8 cellular contexts compared by ENCODE assay signal in genomic region chr5:173973614-173973969, GRCh38.
DNase-seq lines count a peak whose midpoint lies in the region; ATAC-seq lines count a peak whose summit lies in the region.

No MANE protein-coding gene starts in this region.

- H3K27ac Mint-ChIP-seq in stimulated activated naive CD8-positive, alpha-beta T cell treated with anti-CD3 and anti-CD28 coated beads, Interleukin-15, Interleukin-2, amounts not matched to agents 100 ng/mL and 50 ng/mL, for 24 hours: no peak overlapping the region

- H3K9me3 Mint-ChIP-seq in stimulated activated naive CD8-positive, alpha-beta T cell treated with anti-CD3 and anti-CD28 coated beads, Interleukin-15, Interleukin-2, amounts not matched to agents 100 ng/mL and 50 ng/mL, for 24 hours: no peaks in the 10 kb centered on the region

- ATAC-seq in HG03460 (IDR thresholded peaks at IDR 0.05; ENCODE audit: unreplicated experiment): peak; percentile 13

- peaks cover 14% of the 10 kb centered on the region for H3K27me3 Mint-ChIP-seq in stimulated activated naive CD8-positive, alpha-beta T cell treated with anti-CD3 and anti-CD28 coated beads, Interleukin-15, Interleukin-2, amounts not matched to agents 100 ng/mL and 50 ng/mL, for 24 hours

- peaks cover 9% of the 10 kb centered on the region for H3K4me1 Mint-ChIP-seq in stimulated activated naive CD8-positive, alpha-beta T cell treated with anti-CD3 and anti-CD28 coated beads, Interleukin-15, Interleukin-2, amounts not matched to agents 100 ng/mL and 50 ng/mL, for 24 hours (ENCODE audit: low read depth)

- no peaks in the 10 kb centered on the region for H3K36me3 Mint-ChIP-seq in stimulated activated naive CD8-positive, alpha-beta T cell treated with anti-CD3 and anti-CD28 coated beads, Interleukin-15, Interleukin-2, amounts not matched to agents 100 ng/mL and 50 ng/mL, for 24 hours (ENCODE audit: low read depth)

- H3K27ac ChIP-seq in angular gyrus (ENCODE audit: low read depth, low read length): peak overlapping the region; percentile 56

- H3K4me3 Mint-ChIP-seq in stimulated activated naive CD8-positive, alpha-beta T cell treated with anti-CD3 and anti-CD28 coated beads, Interleukin-15, Interleukin-2, amounts not matched to agents 100 ng/mL and 50 ng/mL, for 24 hours: peak overlapping the region; percentile 71

- peak; percentile 64 for DNase-seq in NCI-H748 (lab: John Stamatoyannopoulos, UW; ENCODE audit: unreplicated experiment)
- no peak for DNase-seq in NCI-H748 treated with DMSO at 0.1 percent for 48 hours (lab: John Stamatoyannopoulos, UW)
- peak; percentile 55 for DNase-seq in iPS-NIHi11 (ENCODE audit: low spot score)
- no peak for DNase-seq in medulla oblongata (ENCODE audit: extremely low spot score)
- no peak for DNase-seq in HK-2 (ENCODE audit: unreplicated experiment)

Comparison
In these comparisons a context has a peak if more than half of its experiments do, and no peak if none do; other contexts are left out.
1. DNase-seq: peak in NCI-H748 (single experiment) and iPS-NIHi11 (single experiment); none in NCI-H748 treated with DMSO at 0.1 percent for 48 hours (single experiment), medulla oblongata (single experiment) and HK-2 (single experiment).